11 cellular contexts compared by ENCODE assay signal in genomic region chr2:159902722-159903121, GRCh38. TPM values are rescaled to one million over a fixed set of nuclear protein-coding genes. Genes with fewer than 3 reads are reported as not detected.
A peak's percentile ranks its signal among the peaks of the same experiment; 100 is the strongest.
DNase-seq lines count a peak whose midpoint lies in the region; ATAC-seq and TF ChIP-seq lines count a peak whose summit lies in the region.
"Had no signal": no experiment of that assay in that cellular context is flagged by ENCODE, and none has a peak within 500 bp of the region (broad histone marks: within the 10 kb centered on the region; RNA-seq: fewer than 3 reads in every experiment).

No MANE protein-coding gene starts in this region.

- no peak for DNase-seq in activated naive CD4-positive, alpha-beta T cell treated with anti-CD3 and anti-CD28 coated beads for 36 hours
- DNase-seq in activated naive CD4-positive, alpha-beta T cell treated with anti-CD3 and anti-CD28 coated beads, Interleukin-2, amount 50 U/mL, for 72 hours (ENCODE audit: low spot score in 2 of 2), result no peak
- DNase-seq in NCI-H1694 (lab: John Stamatoyannopoulos, UW) (peak; percentile 13), GF-D8 (lab: John Stamatoyannopoulos, UW) (no peak), inferior parietal cortex (ENCODE audit: extremely low spot score) (no peak), GM20000 (ENCODE audit: low spot score) (no peak)
- no peak for DNase-seq in activated T-helper 2 cell treated with anti-CD3 and anti-CD28 coated beads, Interferon-gamma antibody, Interleukin-2, Interleukin-4, amounts not matched to agents 10 μg/mL and 5 μg/mL and 100 μg/mL, durations not matched to agents 14 hours and 24 hours and 36 hours (ENCODE audit: low spot score)
- DNase-seq: stimulated activated CD4-positive, alpha-beta T cell treated with anti-CD3 and anti-CD28 coated beads, Interleukin-4, amount 100 ng/mL, for 1 hour; substantia nigra had no signal

- peaks cover 61% of the 10 kb centered on the region for H3K4me1 Mint-ChIP-seq in activated naive CD4-positive, alpha-beta T cell treated with anti-CD3 and anti-CD28 coated beads for 36 hours (ENCODE audit: low read depth)
- H3K4me1 Mint-ChIP-seq in activated T-helper 2 cell treated with anti-CD3 and anti-CD28 coated beads, Interferon-gamma antibody, Interleukin-2, Interleukin-4, amounts not matched to agents 10 μg/mL and 5 μg/mL and 100 μg/mL, durations not matched to agents 14 hours and 24 hours and 36 hours (ENCODE audit: low read depth), result peaks cover 51% of the 10 kb centered on the region
- peaks cover 69% of the 10 kb centered on the region for H3K4me1 Mint-ChIP-seq in stimulated activated memory B cell treated with anti-CD40 and anti-IgM and Interleukin-4, amounts not matched to agents 10 μg/mL and 1 μg/mL and 100 μg/mL, for 72 hours

- intact Hi-C loops in activated naive CD4-positive, alpha-beta T cell treated with anti-CD3 and anti-CD28 coated beads for 36 hours (cut with micrococcal nuclease), result loop anchor here (1.0 kb wide), 1 partner anchor 7 kb away; no protein-coding TSS in a partner anchor
- intact Hi-C loops in activated T-helper 2 cell treated with anti-CD3 and anti-CD28 coated beads, Interferon-gamma antibody, Interleukin-2, Interleukin-4, amounts not matched to agents 10 μg/mL and 5 μg/mL and 100 μg/mL, durations not matched to agents 14 hours and 24 hours and 36 hours (cut with micrococcal nuclease), result loop anchor here (5.0 to 10.0 kb wide), 3 partner anchors 190 to 1262 kb away; partner anchors contain the start of genes MARCHF7 and TANK

- peaks cover 40% of the 10 kb centered on the region for H3K36me3 Mint-ChIP-seq in activated naive CD4-positive, alpha-beta T cell treated with anti-CD3 and anti-CD28 coated beads for 36 hours (ENCODE audit: low read depth)
- peaks cover 28 to 30% of the 10 kb centered on the region in 2 donors for H3K36me3 Mint-ChIP-seq in activated naive CD4-positive, alpha-beta T cell treated with anti-CD3 and anti-CD28 coated beads, Interleukin-2, amount 50 U/mL, for 72 hours
- peaks cover 48% of the 10 kb centered on the region for H3K36me3 Mint-ChIP-seq in activated T-helper 2 cell treated with anti-CD3 and anti-CD28 coated beads, Interferon-gamma antibody, Interleukin-2, Interleukin-4, amounts not matched to agents 10 μg/mL and 5 μg/mL and 100 μg/mL, durations not matched to agents 14 hours and 24 hours and 36 hours (ENCODE audit: low read depth)
- H3K36me3 Mint-ChIP-seq in stimulated activated memory B cell treated with anti-CD40 and anti-IgM and Interleukin-4, amounts not matched to agents 10 μg/mL and 1 μg/mL and 100 μg/mL, for 72 hours, result peaks cover 51% of the 10 kb centered on the region

- peak overlapping the region; percentile 93 for H3K27ac Mint-ChIP-seq in activated naive CD4-positive, alpha-beta T cell treated with anti-CD3 and anti-CD28 coated beads for 36 hours
- H3K27ac Mint-ChIP-seq in activated naive CD4-positive, alpha-beta T cell treated with anti-CD3 and anti-CD28 coated beads, Interleukin-2, amount 50 U/mL, for 72 hours, result peak overlapping the region in 1 of 2 donors; percentile 89
- H3K27ac Mint-ChIP-seq in activated T-helper 2 cell treated with anti-CD3 and anti-CD28 coated beads, Interferon-gamma antibody, Interleukin-2, Interleukin-4, amounts not matched to agents 10 μg/mL and 5 μg/mL and 100 μg/mL, durations not matched to agents 14 hours and 24 hours and 36 hours, result no peak overlapping the region
- peak overlapping the region; percentile 92 for H3K27ac Mint-ChIP-seq in stimulated activated memory B cell treated with anti-CD40 and anti-IgM and Interleukin-4, amounts not matched to agents 10 μg/mL and 1 μg/mL and 100 μg/mL, for 72 hours
- H3K27ac Mint-ChIP-seq: progenitor cell of endocrine pancreas had no signal

- no peak for ATAC-seq in activated naive CD4-positive, alpha-beta T cell treated with anti-CD3 and anti-CD28 coated beads, Interleukin-2, amount 50 U/mL, for 72 hours
- no peak for ATAC-seq in stimulated activated memory B cell treated with anti-CD40 and anti-IgM and Interleukin-4, amounts not matched to agents 10 μg/mL and 1 μg/mL and 100 μg/mL, for 72 hours

- no peaks in the 10 kb centered on the region for H3K27me3 Mint-ChIP-seq in activated naive CD4-positive, alpha-beta T cell treated with anti-CD3 and anti-CD28 coated beads for 36 hours (ENCODE audit: low read depth)
- no peaks in the 10 kb centered on the region for H3K27me3 Mint-ChIP-seq in activated T-helper 2 cell treated with anti-CD3 and anti-CD28 coated beads, Interferon-gamma antibody, Interleukin-2, Interleukin-4, amounts not matched to agents 10 μg/mL and 5 μg/mL and 100 μg/mL, durations not matched to agents 14 hours and 24 hours and 36 hours (ENCODE audit: low read depth)
- H3K27me3 Mint-ChIP-seq in stimulated activated memory B cell treated with anti-CD40 and anti-IgM and Interleukin-4, amounts not matched to agents 10 μg/mL and 1 μg/mL and 100 μg/mL, for 72 hours, result no peaks in the 10 kb centered on the region

- H3K4me3 Mint-ChIP-seq in activated naive CD4-positive, alpha-beta T cell treated with anti-CD3 and anti-CD28 coated beads for 36 hours, result peak overlapping the region; percentile 93
- peak overlapping the region; percentile 94 for H3K4me3 Mint-ChIP-seq in activated T-helper 2 cell treated with anti-CD3 and anti-CD28 coated beads, Interferon-gamma antibody, Interleukin-2, Interleukin-4, amounts not matched to agents 10 μg/mL and 5 μg/mL and 100 μg/mL, durations not matched to agents 14 hours and 24 hours and 36 hours (ENCODE audit: low read depth)
- peak overlapping the region; percentile 99 for H3K4me3 Mint-ChIP-seq in stimulated activated memory B cell treated with anti-CD40 and anti-IgM and Interleukin-4, amounts not matched to agents 10 μg/mL and 1 μg/mL and 100 μg/mL, for 72 hours

- CTCF ChIA-PET in activated naive CD4-positive, alpha-beta T cell treated with anti-CD3 and anti-CD28 coated beads for 36 hours (lab: Charles Lee), result interaction anchor here (0.8 kb wide), 1 partner anchor 189 kb away, joined by 4 read pairs; no protein-coding TSS in a partner anchor

- no peaks in the 10 kb centered on the region for H3K9me3 Mint-ChIP-seq in activated naive CD4-positive, alpha-beta T cell treated with anti-CD3 and anti-CD28 coated beads for 36 hours
- no peaks in the 10 kb centered on the region for H3K9me3 Mint-ChIP-seq in activated naive CD4-positive, alpha-beta T cell treated with anti-CD3 and anti-CD28 coated beads, Interleukin-2, amount 50 U/mL, for 72 hours
- H3K9me3 Mint-ChIP-seq in activated T-helper 2 cell treated with anti-CD3 and anti-CD28 coated beads, Interferon-gamma antibody, Interleukin-2, Interleukin-4, amounts not matched to agents 10 μg/mL and 5 μg/mL and 100 μg/mL, durations not matched to agents 14 hours and 24 hours and 36 hours, result no peaks in the 10 kb centered on the region
- no peaks in the 10 kb centered on the region for H3K9me3 Mint-ChIP-seq in stimulated activated memory B cell treated with anti-CD40 and anti-IgM and Interleukin-4, amounts not matched to agents 10 μg/mL and 1 μg/mL and 100 μg/mL, for 72 hours

- no peak for TF ChIP-seq CTCF in GM20000 (IDR thresholded peaks at IDR 0.05; ENCODE audit: extremely low read depth, missing control alignments)

RNA-seq across cellular contexts. Expression of gene LY75, which starts 1.8 kb away (rescaled TPM):
- 10 to 100 TPM; 52.9 to 55.4 TPM for total RNA-seq in activated naive CD4-positive, alpha-beta T cell treated with anti-CD3 and anti-CD28 coated beads for 36 hours
- total RNA-seq in activated naive CD4-positive, alpha-beta T cell treated with anti-CD3 and anti-CD28 coated beads, Interleukin-2, amount 50 U/mL, for 72 hours, result 10 to 100 TPM; 20.4 to 35.1 TPM
- total RNA-seq in activated T-helper 2 cell treated with anti-CD3 and anti-CD28 coated beads, Interferon-gamma antibody, Interleukin-2, Interleukin-4, amounts not matched to agents 10 μg/mL and 5 μg/mL and 100 μg/mL, durations not matched to agents 14 hours and 24 hours and 36 hours, result 112 TPM in 2 replicates
